8 cellular contexts compared by ENCODE assay signal in genomic region chr22:20550851-20551744, GRCh38. TPM values are rescaled to one million over a fixed set of nuclear protein-coding genes. Genes with fewer than 3 reads are reported as not detected.
DNase-seq lines count a peak whose midpoint lies in the region; ATAC-seq and TF ChIP-seq lines count a peak whose summit lies in the region.

No MANE protein-coding gene starts in this region.

- H3K4me1 Mint-ChIP-seq in T-cell (peaks cover 84 to 95% (median 92%) of the 10 kb centered on the region in 3 donors), immature natural killer cell (peaks cover 84 to 86% of the 10 kb centered on the region in 2 donors)

- H3K9me3 Mint-ChIP-seq in T-cell (no peaks in the 10 kb centered on the region), immature natural killer cell (no peaks in the 10 kb centered on the region)

- H3K36me3 ChIP-seq in body of pancreas (replicated peaks in 1 of 2; ENCODE audit: insufficient read depth in 1 of 2, low read depth in 2 of 2) = peaks cover 0 to 2% of the 10 kb centered on the region in 2 donors

- H3K27ac Mint-ChIP-seq in T-cell (peak overlapping the region; percentile 98 to 99), immature natural killer cell (peak overlapping the region; percentile 95 to 99 (median 97))

- POLR2A ChIA-PET in T-cell (lab: Charles Lee) = interaction anchor here in 1 of 2 donors (0.6 kb wide), 1 partner anchor 38 kb away, joined by 3 read pairs; no protein-coding TSS in a partner anchor

- DNase-seq in T-cell (peak; percentile 42 to 73 (median 58)), body of pancreas (peak in 1 of 4 donors; percentile 34), immature natural killer cell (peak in 1 of 3 donors; percentile 71), cerebellum (ENCODE audit: low spot score) (no peak), NCI-H2171 treated with DMSO at 0.1 percent for 48 hours (lab: John Stamatoyannopoulos, UW) (no peak)
- DNase-seq in stimulated activated CD4-positive, alpha-beta T cell treated with anti-CD3 and anti-CD28 coated beads, Interleukin-1b, Interleukin-23, amount 100 ng/mL, for 4 hours (ENCODE audit: low read depth in 2 of 2) = peak; percentile 34 to 42

- H3K36me3 Mint-ChIP-seq in T-cell (peaks cover 25% of the 10 kb centered on the region), immature natural killer cell (peaks cover 5 to 19% (median 17%) of the 10 kb centered on the region in 3 donors)

- peak overlapping the region; percentile 76 to 90 (median 86) for H3K27ac ChIP-seq in body of pancreas

- peaks cover 32% of the 10 kb centered on the region for H3K4me1 ChIP-seq in body of pancreas

- no peaks in the 10 kb centered on the region for H3K9me3 ChIP-seq in body of pancreas

- ATAC-seq in T-cell (replicated peaks in 1 of 4) = peak; percentile 53 to 61 (median 55)
- no peak for ATAC-seq in body of pancreas
- ATAC-seq in HG02759 (IDR thresholded peaks at IDR 0.05; ENCODE audit: unreplicated experiment) = no peak
- ATAC-seq in HG02884 (IDR thresholded peaks at IDR 0.05; ENCODE audit: unreplicated experiment) = no peak

- TF ChIP-seq CTCF in body of pancreas (IDR thresholded peaks at IDR 0.05) = no peak

- CTCF ChIA-PET in T-cell (lab: Charles Lee) = interaction anchor here (0.5 to 0.9 kb wide), 4 partner anchors 11 to 134 kb away, joined by 3 read pairs; no protein-coding TSS in a partner anchor

- no peaks in the 10 kb centered on the region for H3K27me3 Mint-ChIP-seq in T-cell
- peaks cover 0 to 14% (median 5%) of the 10 kb centered on the region in 3 donors for H3K27me3 Mint-ChIP-seq in immature natural killer cell (ENCODE audit: low read depth in 3 of 3)

- intact Hi-C loops in body of pancreas (cut with DNase I) = no loop called here

- WGBS in body of pancreas, 2 donors = 76 to 86% methylated on average over 26 to 27 of the region's 27 CpGs

- H3K4me3 ChIP-seq in body of pancreas = no peak overlapping the region

- peak overlapping the region; percentile 75 to 81 (median 79) for H3K4me3 Mint-ChIP-seq in T-cell
- H3K4me3 Mint-ChIP-seq in immature natural killer cell = peak overlapping the region; percentile 74 to 87 (median 81)

- no peaks in the 10 kb centered on the region for H3K27me3 ChIP-seq in body of pancreas

- no peak for TF ChIP-seq POLR2A in body of pancreas (IDR thresholded peaks at IDR 0.05)

RNA-seq across cellular contexts. Expression of gene MED15, which starts 43.7 kb away (rescaled TPM):
- total RNA-seq in T-cell (100 to 1,000 TPM; 214 to 317 (median 262) TPM), body of pancreas (10 to 100 TPM; 31.6 to 36.9 TPM), cerebellum (36.7 TPM)
- polyA plus RNA-seq in immature natural killer cell = 10 to 100 TPM; 12.1 to 91.3 (median 23.0) TPM

RNA-seq across cellular contexts. Expression of gene KLHL22, which starts 55.5 kb away (rescaled TPM):
- total RNA-seq in T-cell (10 to 100 TPM; 42.0 to 57.8 (median 47.1) TPM), body of pancreas (10 to 100 TPM; 10.1 to 11.9 TPM), cerebellum (53.0 TPM)
- polyA plus RNA-seq in immature natural killer cell = 10 to 100 TPM; 12.8 to 26.3 (median 26.1) TPM

Comparison
In these comparisons a context has a peak if more than half of its experiments do, and no peak if none do; other contexts are left out.
1. ATAC-seq: peak in T-cell (4 of 4); none in body of pancreas (single experiment), HG02759 (single experiment) and HG02884 (single experiment).
2. DNase-seq: peak in T-cell (34 of 34) and stimulated activated CD4-positive, alpha-beta T cell treated with anti-CD3 and anti-CD28 coated beads, Interleukin-1b, Interleukin-23, amount 100 ng/mL, for 4 hours (2 of 2); none in cerebellum (single experiment) and NCI-H2171 treated with DMSO at 0.1 percent for 48 hours (single experiment).